ENCODE assay signal across 10 cellular contexts in the genomic region with DNA sequence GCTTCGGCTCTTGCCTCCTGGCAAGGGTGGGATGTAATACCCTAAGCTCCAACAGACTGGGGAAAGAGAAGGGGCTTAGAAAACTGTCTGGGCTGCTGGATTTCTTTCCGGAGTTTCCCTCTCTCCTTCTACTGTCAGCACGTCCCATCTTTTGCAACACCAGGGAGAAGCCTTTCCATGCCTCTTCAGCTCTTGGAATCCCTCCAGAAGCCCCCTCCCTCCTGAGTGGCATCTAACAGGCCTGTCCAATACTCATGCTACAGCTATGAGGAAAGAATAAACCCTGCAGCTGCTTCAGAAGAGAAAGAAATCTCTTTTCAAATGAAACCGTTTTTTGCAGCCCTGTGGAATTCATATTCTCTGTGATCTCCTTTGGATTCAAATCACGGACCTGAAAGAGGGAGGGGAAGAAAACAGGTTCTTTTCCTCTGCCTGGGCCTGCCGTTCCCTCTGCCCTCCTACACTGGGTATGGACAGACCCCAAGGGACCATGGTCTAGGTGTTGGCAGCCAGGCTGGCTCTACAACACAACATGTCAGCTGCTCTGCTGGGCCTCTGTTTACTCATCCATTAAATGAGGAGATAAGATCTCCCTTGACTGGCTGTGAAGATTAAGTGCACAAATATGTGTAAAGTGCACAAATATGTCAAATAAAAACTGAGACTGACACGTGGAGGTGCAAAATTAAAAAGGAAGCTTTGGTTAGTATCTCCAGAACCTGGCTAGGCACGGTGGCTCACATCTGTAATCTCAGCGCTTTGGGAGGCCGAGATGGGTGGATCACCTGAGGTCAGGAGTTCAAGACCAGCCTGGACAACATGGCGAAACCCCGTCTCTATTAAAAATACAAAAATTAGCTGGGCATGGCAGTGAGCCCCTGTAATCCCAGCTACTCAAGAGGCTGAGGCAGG. TPM values are rescaled to one million over a fixed set of nuclear protein-coding genes. Genes with fewer than 3 reads are reported as not detected.
A peak's percentile ranks its signal among the peaks of the same experiment; 100 is the strongest.
DNase-seq lines count a peak whose midpoint lies in the region; ATAC-seq, FAIRE-seq and TF ChIP-seq lines count a peak whose summit lies in the region.
"Had no signal": no experiment of that assay in that cellular context is flagged by ENCODE, and none has a peak within 500 bp of the region (broad histone marks: within the 10 kb centered on the region; RNA-seq: fewer than 3 reads in every experiment).

No MANE protein-coding gene starts in this region.

- no peaks in the 10 kb centered on the region for H3K36me3 ChIP-seq in HepG2 (replicated peaks in 1 of 2; ENCODE audit: control insufficient read depth in 1 of 2, insufficient read depth in 2 of 2, low read length in 2 of 2)
- no peaks in the 10 kb centered on the region for H3K36me3 ChIP-seq in right lobe of liver
- H3K36me3 ChIP-seq in adipocyte (ENCODE audit: control insufficient read depth, insufficient read depth, low read length, severe bottlenecking): no peaks in the 10 kb centered on the region

- POLR2A ChIA-PET in HepG2 (lab: Yijun Ruan, JAX): interaction anchor here (0.7 to 2.7 kb wide), 4 partner anchors 14 to 286 kb away, joined by 3 to 11 read pairs (median 6); a partner anchor contains a TSS

- TF ChIP-seq RAD21 in HepG2 (CRISPR knock-in tag; IDR thresholded peaks at IDR 0.05): no peak

- TF ChIP-seq CTCF in HepG2 (CRISPR knock-in tag; IDR thresholded peaks at IDR 0.05) (no peak), right lobe of liver (IDR thresholded peaks at IDR 0.05) (no peak), D721Med (IDR thresholded peaks at IDR 0.05; ENCODE audit: insufficient read depth, missing control alignments) (no peak)

- no peaks in the 10 kb centered on the region for H4K20me1 ChIP-seq in HepG2 (ENCODE audit: insufficient read depth, low read length)

- no TSS peak for BruUV-seq in HepG2 (replicated peaks; lab: Mats Ljungman, UMichigan)

- no peak overlapping the region for H2AFZ ChIP-seq in HepG2 (ENCODE audit: low read length)

- H3K4me1 ChIP-seq in HepG2 (ENCODE audit: insufficient read depth, low read length) (peaks cover 55% of the 10 kb centered on the region), right lobe of liver (peaks cover 0 to 6% (median 0%) of the 10 kb centered on the region in 4 donors), adipocyte (ENCODE audit: control insufficient read depth, insufficient read depth, low read length) (peaks cover 73% of the 10 kb centered on the region)

- TF ChIP-seq POLR2A in HepG2 (IDR thresholded peaks at IDR 0.05; ENCODE audit: insufficient read depth in 1 of 2, low read depth in 2 of 2, low read length in 2 of 2): no peak
- TF ChIP-seq POLR2A in right lobe of liver (IDR thresholded peaks at IDR 0.05): no peak

- no peak for ATAC-seq in HepG2
- ATAC-seq in right lobe of liver: no peak
- no peak for ATAC-seq in HG02610 (IDR thresholded peaks at IDR 0.05; ENCODE audit: unreplicated experiment)
- ATAC-seq in HG03196 (IDR thresholded peaks at IDR 0.05; ENCODE audit: unreplicated experiment): no peak

- no peak overlapping the region for H3K4me2 ChIP-seq in HepG2 (ENCODE audit: low read depth, low read length)

- FAIRE-seq in HepG2 (lab: Jason Lieb, UNC) (no peak), D721Med (lab: Jason Lieb, UNC) (no peak)
- FAIRE-seq: endometrium had no signal

- intact Hi-C loops in HepG2 (cut with micrococcal nuclease; ENCODE audit: unreplicated experiment) (loop anchor here (10.0 kb wide), 1 partner anchor 138 kb away; a partner anchor contains a TSS), right lobe of liver (cut with DNase I) (no loop called here)

- TF ChIP-seq EP300 in HepG2 (IDR thresholded peaks at IDR 0.05; ENCODE audit: low read depth in 2 of 2, low read length in 2 of 2): no peak
- no peak for TF ChIP-seq EP300 in HepG2 (CRISPR knock-in tag; IDR thresholded peaks at IDR 0.05; ENCODE audit: borderline replicate concordance)

- H3K4me3 ChIP-seq in HepG2 (replicated peaks in 1 of 3; ENCODE audit: insufficient read depth in 1 of 3, low read depth in 2 of 3, low read length in 3 of 3) (no peak overlapping the region), right lobe of liver (no peak overlapping the region), adipocyte (ENCODE audit: low read length) (peak overlapping the region; percentile 67)

- H3K27me3 ChIP-seq in HepG2 (ENCODE audit: control insufficient read depth in 1 of 2, insufficient read depth in 2 of 2, low read length in 2 of 2) (peaks cover 0 to 53% of the 10 kb centered on the region in 2 experiments; a peak in 4 of 5 replicates), right lobe of liver (no peaks in the 10 kb centered on the region), adipocyte (replicated peaks; ENCODE audit: control insufficient read depth, insufficient read depth, low read length) (no peaks in the 10 kb centered on the region)

- DNase-seq in HepG2 (ENCODE audit: low spot score) (peak; percentile 44), right lobe of liver (no peak), adipocyte (ENCODE audit: low read depth) (peak; percentile 95), kidney glomerular epithelial cell (lab: John Stamatoyannopoulos, UW) (peak; percentile 66), D721Med (ENCODE audit: insufficient read length, low spot score) (no peak), epidermal melanocyte (ENCODE audit: insufficient read length, low spot score) (no peak)
- DNase-seq: DND-41 had no signal

- H3K27ac ChIP-seq in HepG2 (ENCODE audit: extremely low read length, insufficient read depth, low read length) (no peak overlapping the region), right lobe of liver (peak overlapping the region in 1 of 3 donors; percentile 43)

- under 1% methylated on average over 12 of the region's 12 CpGs for WGBS in HepG2 (ENCODE audit: low lambda C conversion rate)
- 76% methylated on average over 11 of the region's 12 CpGs for WGBS in right lobe of liver (ENCODE audit: insufficient coverage, low coverage, low lambda C conversion rate, missing lambda C conversion rate)

- no peak overlapping the region for H3K9ac ChIP-seq in HepG2 (ENCODE audit: insufficient read depth, low read depth, low read length)
- peak overlapping the region; percentile 84 for H3K9ac ChIP-seq in adipocyte (ENCODE audit: low read length)

- no peaks in the 10 kb centered on the region for H3K79me2 ChIP-seq in HepG2 (ENCODE audit: insufficient read depth, low read length)

- CTCF ChIA-PET in HepG2 (lab: Yijun Ruan, JAX; ENCODE audit: low intra/inter-chr PET ratio, low total read pairs): no interaction called here

- H3K9me3 ChIP-seq in HepG2 (ENCODE audit: low read length): no peaks in the 10 kb centered on the region
- no peaks in the 10 kb centered on the region for H3K9me3 ChIP-seq in right lobe of liver
- no peaks in the 10 kb centered on the region for H3K9me3 ChIP-seq in adipocyte (ENCODE audit: control insufficient read depth, low read length)

- in situ Hi-C loops in HepG2 (cut with HindIII; ENCODE audit: extremely low pct_ligation_motif_present, low pct_unique_long_range_greater_than_20kb): no loop called here

RNA-seq across cellular contexts. Expression of a gene that starts 6.0 kb away (rescaled TPM):
- 6.2 and 7.8 TPM in 2 replicates for total RNA-seq in HepG2 (2016; rRNA removed; fragmentation: Illumina TruSeq; extraction: Trizol)
- total RNA-seq in HepG2 (2016; cell fraction: cytosol; rRNA removed; fragmentation: Illumina TruSeq; extraction: Trizol; ENCODE audit: low read depth): 2.0 and 2.6 TPM in 2 replicates
- total RNA-seq in HepG2 (2016; cell fraction: insoluble cytoplasmic fraction; rRNA removed; fragmentation: Illumina TruSeq; extraction: Trizol): 6.2 and 7.8 TPM in 2 replicates
- total RNA-seq in HepG2 (2016; cell fraction: membrane; rRNA removed; fragmentation: Illumina TruSeq; extraction: Trizol): 5.4 and 5.5 TPM in 2 replicates
- 4.8 and 5.3 TPM in 2 replicates for total RNA-seq in HepG2 (2016; cell fraction: nucleus; rRNA removed; fragmentation: Illumina TruSeq; extraction: Trizol)
- polyA plus RNA-seq in HepG2 (2011; rRNA removed): 7.4 and 10.8 TPM in 2 replicates
- 3.5 and 4.8 TPM in 2 replicates for polyA plus RNA-seq in HepG2 (2011; cell fraction: cytosol; rRNA removed)
- 27.6 and 31.4 TPM in 2 replicates for polyA plus RNA-seq in HepG2 (2011; cell fraction: nucleus; rRNA removed)
- 7.0 and 8.4 TPM in 2 replicates for polyA plus RNA-seq in HepG2 (2012)
- 2.3 and 2.7 TPM in 2 replicates for polyA plus RNA-seq in HepG2 (2016; cell fraction: cytosol; fragmentation: Illumina TruSeq; extraction: Trizol; ENCODE audit: low read depth)
- polyA plus RNA-seq in HepG2 (2016; cell fraction: insoluble cytoplasmic fraction; fragmentation: Illumina TruSeq; extraction: Trizol; ENCODE audit: low read depth): 8.9 and 9.2 TPM in 2 replicates
- 4.9 and 5.3 TPM in 2 replicates for polyA plus RNA-seq in HepG2 (2016; cell fraction: membrane; fragmentation: Illumina TruSeq; extraction: Trizol; ENCODE audit: low read depth)
- 9.2 and 12.8 TPM in 2 replicates for polyA plus RNA-seq in HepG2 (2016; cell fraction: nucleus; fragmentation: Illumina TruSeq; extraction: Trizol; ENCODE audit: insufficient read depth, low read depth)
- polyA minus RNA-seq in HepG2 (2011; rRNA and poly(A)+ RNA removed; ENCODE audit: low replicate concordance): 5.0 and 63.8 TPM in 2 replicates
- 4.1 and 4.3 TPM in 2 replicates for polyA minus RNA-seq in HepG2 (2011; cell fraction: cytosol; rRNA and poly(A)+ RNA removed)
- 7.7 and 11.3 TPM in 2 replicates for polyA minus RNA-seq in HepG2 (2011; cell fraction: nucleus; rRNA and poly(A)+ RNA removed)
- 10 to 100 TPM; 17.5 to 53.1 (median 33.1) TPM for total RNA-seq in right lobe of liver

RNA-seq across cellular contexts. Expression of a gene that starts 40.8 kb away (rescaled TPM):
- 0.20 TPM in 1 of 2 replicates, not detected in the other for total RNA-seq in HepG2 (2016; rRNA removed; fragmentation: Illumina TruSeq; extraction: Trizol)
- not detected in 2 replicates for total RNA-seq in HepG2 (2016; cell fraction: cytosol; rRNA removed; fragmentation: Illumina TruSeq; extraction: Trizol; ENCODE audit: low read depth)
- total RNA-seq in HepG2 (2016; cell fraction: insoluble cytoplasmic fraction; rRNA removed; fragmentation: Illumina TruSeq; extraction: Trizol): 0.11 TPM in 1 of 2 replicates, not detected in the other
- total RNA-seq in HepG2 (2016; cell fraction: membrane; rRNA removed; fragmentation: Illumina TruSeq; extraction: Trizol): not detected in 2 replicates
- total RNA-seq in HepG2 (2016; cell fraction: nucleus; rRNA removed; fragmentation: Illumina TruSeq; extraction: Trizol): 0.31 TPM in 1 of 2 replicates, not detected in the other
- 0.25 TPM in 2 replicates for polyA plus RNA-seq in HepG2 (2011; rRNA removed)
- polyA plus RNA-seq in HepG2 (2011; cell fraction: cytosol; rRNA removed): 0.05 TPM in 1 of 2 replicates, not detected in the other
- 1.1 and 2.0 TPM in 2 replicates for polyA plus RNA-seq in HepG2 (2011; cell fraction: nucleus; rRNA removed)
- 0.47 and 0.49 TPM in 2 replicates for polyA plus RNA-seq in HepG2 (2012)
- polyA plus RNA-seq in HepG2 (2016; cell fraction: cytosol; fragmentation: Illumina TruSeq; extraction: Trizol; ENCODE audit: low read depth): not detected in 2 replicates
- polyA plus RNA-seq in HepG2 (2016; cell fraction: insoluble cytoplasmic fraction; fragmentation: Illumina TruSeq; extraction: Trizol; ENCODE audit: low read depth): not detected in 2 replicates
- not detected in 2 replicates for polyA plus RNA-seq in HepG2 (2016; cell fraction: membrane; fragmentation: Illumina TruSeq; extraction: Trizol; ENCODE audit: low read depth)
- 1.4 TPM in 1 of 2 replicates, not detected in the other for polyA plus RNA-seq in HepG2 (2016; cell fraction: nucleus; fragmentation: Illumina TruSeq; extraction: Trizol; ENCODE audit: insufficient read depth, low read depth)
- 0.58 TPM in 1 of 2 replicates, not detected in the other for polyA minus RNA-seq in HepG2 (2011; rRNA and poly(A)+ RNA removed; ENCODE audit: low replicate concordance)
- polyA minus RNA-seq in HepG2 (2011; cell fraction: cytosol; rRNA and poly(A)+ RNA removed): not detected in 2 replicates
- 0.87 and 1.0 TPM in 2 replicates for polyA minus RNA-seq in HepG2 (2011; cell fraction: nucleus; rRNA and poly(A)+ RNA removed)
- 1 to 10 TPM in 1 of 6 experiments, under 1 TPM in 1, not detected in 4; 0.35 to 1.1 TPM for total RNA-seq in right lobe of liver

Comparison
In these comparisons a context has a peak if more than half of its experiments do, and no peak if none do; other contexts are left out.
1. DNase-seq: peak in HepG2 (single experiment), adipocyte (single experiment) and kidney glomerular epithelial cell (single experiment); none in right lobe of liver (0 of 3), D721Med (single experiment) and epidermal melanocyte (single experiment).